ENCODE assay signal across 1 cellular context in the genomic region with DNA sequence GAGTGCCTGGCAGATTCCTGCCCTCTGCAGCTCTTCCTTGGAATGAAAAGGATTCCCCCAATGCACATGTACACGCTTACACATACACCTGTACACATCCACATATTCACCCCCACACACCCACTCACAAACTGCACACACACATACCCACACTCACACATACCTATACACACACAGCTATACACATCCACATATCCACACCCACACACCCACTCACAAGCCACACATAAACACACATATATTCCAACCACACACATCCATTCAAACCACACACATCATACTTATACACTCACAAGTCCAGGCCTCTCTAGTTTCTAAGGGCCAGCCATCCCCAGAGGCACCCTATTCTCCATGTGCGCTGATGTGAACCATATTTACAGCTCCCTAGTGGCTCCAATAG.
TF ChIP-seq lines count a peak whose summit lies in the region.

No MANE protein-coding gene starts in this region.

TF ChIP-seq in GM12878, 131 proteins besides CTCF, POLR2A, EP300 and RAD21 (continued from another document and continues in another):
- no peak for TF ChIP-seq BRCA1 (IDR thresholded peaks at IDR 0.05; ENCODE audit: low read depth, low read length)
- TF ChIP-seq, protein P1, sequence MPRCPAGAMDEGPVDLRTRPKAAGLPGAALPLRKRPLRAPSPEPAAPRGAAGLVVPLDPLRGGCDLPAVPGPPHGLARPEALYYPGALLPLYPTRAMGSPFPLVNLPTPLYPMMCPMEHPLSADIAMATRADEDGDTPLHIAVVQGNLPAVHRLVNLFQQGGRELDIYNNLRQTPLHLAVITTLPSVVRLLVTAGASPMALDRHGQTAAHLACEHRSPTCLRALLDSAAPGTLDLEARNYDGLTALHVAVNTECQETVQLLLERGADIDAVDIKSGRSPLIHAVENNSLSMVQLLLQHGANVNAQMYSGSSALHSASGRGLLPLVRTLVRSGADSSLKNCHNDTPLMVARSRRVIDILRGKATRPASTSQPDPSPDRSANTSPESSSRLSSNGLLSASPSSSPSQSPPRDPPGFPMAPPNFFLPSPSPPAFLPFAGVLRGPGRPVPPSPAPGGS (IDR thresholded peaks at IDR 0.05; ENCODE audit: borderline replicate concordance, insufficient read depth, low read depth, low read length, poor library complexity, severe bottlenecking), result peak; percentile 61
- TF ChIP-seq SREBF1 (IDR thresholded peaks at IDR 0.05; ENCODE audit: low read length), result no peak
- TF ChIP-seq ESRRA (IDR thresholded peaks at IDR 0.05; ENCODE audit: low read length), result no peak
- TF ChIP-seq EGR1 (IDR thresholded peaks at IDR 0.05; ENCODE audit: borderline replicate concordance in 1 of 2, low read depth in 2 of 2, low read length in 2 of 2), result no peak
- TF ChIP-seq ZNF24 (IDR thresholded peaks at IDR 0.05), result no peak
- TF ChIP-seq SPI1 (IDR thresholded peaks at IDR 0.05; ENCODE audit: borderline replicate concordance, insufficient read depth, low read depth, low read length), result no peak
- TF ChIP-seq RELA (IDR thresholded peaks at IDR 0.05; ENCODE audit: borderline replicate concordance, partially characterized antibody), result no peak
- TF ChIP-seq TCF3 (IDR thresholded peaks at IDR 0.05; ENCODE audit: borderline replicate concordance, insufficient read depth, low read depth, low read length), result no peak
- TF ChIP-seq, protein P2, sequence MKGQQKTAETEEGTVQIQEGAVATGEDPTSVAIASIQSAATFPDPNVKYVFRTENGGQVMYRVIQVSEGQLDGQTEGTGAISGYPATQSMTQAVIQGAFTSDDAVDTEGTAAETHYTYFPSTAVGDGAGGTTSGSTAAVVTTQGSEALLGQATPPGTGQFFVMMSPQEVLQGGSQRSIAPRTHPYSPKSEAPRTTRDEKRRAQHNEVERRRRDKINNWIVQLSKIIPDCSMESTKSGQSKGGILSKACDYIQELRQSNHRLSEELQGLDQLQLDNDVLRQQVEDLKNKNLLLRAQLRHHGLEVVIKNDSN (IDR thresholded peaks at IDR 0.05; ENCODE audit: borderline replicate concordance, extremely low read length, insufficient read depth, low read depth, low read length), result no peak
- TF ChIP-seq, protein P3, sequence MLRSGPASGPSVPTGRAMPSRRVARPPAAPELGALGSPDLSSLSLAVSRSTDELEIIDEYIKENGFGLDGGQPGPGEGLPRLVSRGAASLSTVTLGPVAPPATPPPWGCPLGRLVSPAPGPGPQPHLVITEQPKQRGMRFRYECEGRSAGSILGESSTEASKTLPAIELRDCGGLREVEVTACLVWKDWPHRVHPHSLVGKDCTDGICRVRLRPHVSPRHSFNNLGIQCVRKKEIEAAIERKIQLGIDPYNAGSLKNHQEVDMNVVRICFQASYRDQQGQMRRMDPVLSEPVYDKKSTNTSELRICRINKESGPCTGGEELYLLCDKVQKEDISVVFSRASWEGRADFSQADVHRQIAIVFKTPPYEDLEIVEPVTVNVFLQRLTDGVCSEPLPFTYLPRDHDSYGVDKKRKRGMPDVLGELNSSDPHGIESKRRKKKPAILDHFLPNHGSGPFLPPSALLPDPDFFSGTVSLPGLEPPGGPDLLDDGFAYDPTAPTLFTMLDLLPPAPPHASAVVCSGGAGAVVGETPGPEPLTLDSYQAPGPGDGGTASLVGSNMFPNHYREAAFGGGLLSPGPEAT (IDR thresholded peaks at IDR 0.05; ENCODE audit: low read depth), result no peak
- no peak for TF ChIP-seq KAT2A (conservative IDR thresholded peaks at IDR 0.05; ENCODE audit: control insufficient read depth, low read depth, low read length)
- TF ChIP-seq POLR2AphosphoS5 (IDR thresholded peaks at IDR 0.05; ENCODE audit: low read length), result no peak
- TF ChIP-seq, protein P4, sequence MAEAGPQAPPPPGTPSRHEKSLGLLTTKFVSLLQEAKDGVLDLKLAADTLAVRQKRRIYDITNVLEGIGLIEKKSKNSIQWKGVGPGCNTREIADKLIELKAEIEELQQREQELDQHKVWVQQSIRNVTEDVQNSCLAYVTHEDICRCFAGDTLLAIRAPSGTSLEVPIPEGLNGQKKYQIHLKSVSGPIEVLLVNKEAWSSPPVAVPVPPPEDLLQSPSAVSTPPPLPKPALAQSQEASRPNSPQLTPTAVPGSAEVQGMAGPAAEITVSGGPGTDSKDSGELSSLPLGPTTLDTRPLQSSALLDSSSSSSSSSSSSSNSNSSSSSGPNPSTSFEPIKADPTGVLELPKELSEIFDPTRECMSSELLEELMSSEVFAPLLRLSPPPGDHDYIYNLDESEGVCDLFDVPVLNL (IDR thresholded peaks at IDR 0.05; ENCODE audit: low read depth, low read length), result no peak
- TF ChIP-seq SMARCA5 (IDR thresholded peaks at IDR 0.05), result 0 out of 2 replicates have a peak, but pooled peaks have one; percentile 26
- TF ChIP-seq, protein P5, sequence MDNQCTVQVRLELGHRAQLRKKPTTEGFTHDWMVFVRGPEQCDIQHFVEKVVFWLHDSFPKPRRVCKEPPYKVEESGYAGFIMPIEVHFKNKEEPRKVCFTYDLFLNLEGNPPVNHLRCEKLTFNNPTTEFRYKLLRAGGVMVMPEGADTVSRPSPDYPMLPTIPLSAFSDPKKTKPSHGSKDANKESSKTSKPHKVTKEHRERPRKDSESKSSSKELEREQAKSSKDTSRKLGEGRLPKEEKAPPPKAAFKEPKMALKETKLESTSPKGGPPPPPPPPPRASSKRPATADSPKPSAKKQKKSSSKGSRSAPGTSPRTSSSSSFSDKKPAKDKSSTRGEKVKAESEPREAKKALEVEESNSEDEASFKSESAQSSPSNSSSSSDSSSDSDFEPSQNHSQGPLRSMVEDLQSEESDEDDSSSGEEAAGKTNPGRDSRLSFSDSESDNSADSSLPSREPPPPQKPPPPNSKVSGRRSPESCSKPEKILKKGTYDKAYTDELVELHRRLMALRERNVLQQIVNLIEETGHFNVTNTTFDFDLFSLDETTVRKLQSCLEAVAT (IDR thresholded peaks at IDR 0.05), result peak; percentile 52; the same call in 1 of the 2 replicates
- no peak for TF ChIP-seq ETV6 (conservative IDR thresholded peaks at IDR 0.05 in 1 of 2, IDR thresholded peaks at IDR 0.05 in 1 of 2; ENCODE audit: borderline replicate concordance in 1 of 2, low read depth in 1 of 2)
- TF ChIP-seq RUNX3 (IDR thresholded peaks at IDR 0.05; ENCODE audit: low read length), result peak; percentile 65; the same call in 1 of the 2 replicates
- TF ChIP-seq, protein P6, sequence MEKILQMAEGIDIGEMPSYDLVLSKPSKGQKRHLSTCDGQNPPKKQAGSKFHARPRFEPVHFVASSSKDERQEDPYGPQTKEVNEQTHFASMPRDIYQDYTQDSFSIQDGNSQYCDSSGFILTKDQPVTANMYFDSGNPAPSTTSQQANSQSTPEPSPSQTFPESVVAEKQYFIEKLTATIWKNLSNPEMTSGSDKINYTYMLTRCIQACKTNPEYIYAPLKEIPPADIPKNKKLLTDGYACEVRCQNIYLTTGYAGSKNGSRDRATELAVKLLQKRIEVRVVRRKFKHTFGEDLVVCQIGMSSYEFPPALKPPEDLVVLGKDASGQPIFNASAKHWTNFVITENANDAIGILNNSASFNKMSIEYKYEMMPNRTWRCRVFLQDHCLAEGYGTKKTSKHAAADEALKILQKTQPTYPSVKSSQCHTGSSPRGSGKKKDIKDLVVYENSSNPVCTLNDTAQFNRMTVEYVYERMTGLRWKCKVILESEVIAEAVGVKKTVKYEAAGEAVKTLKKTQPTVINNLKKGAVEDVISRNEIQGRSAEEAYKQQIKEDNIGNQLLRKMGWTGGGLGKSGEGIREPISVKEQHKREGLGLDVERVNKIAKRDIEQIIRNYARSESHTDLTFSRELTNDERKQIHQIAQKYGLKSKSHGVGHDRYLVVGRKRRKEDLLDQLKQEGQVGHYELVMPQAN (conservative IDR thresholded peaks at IDR 0.05), result no peak
- no peak for TF ChIP-seq STAT3 (IDR thresholded peaks at IDR 0.05; ENCODE audit: low read depth, low read length)
- TF ChIP-seq, protein P7, sequence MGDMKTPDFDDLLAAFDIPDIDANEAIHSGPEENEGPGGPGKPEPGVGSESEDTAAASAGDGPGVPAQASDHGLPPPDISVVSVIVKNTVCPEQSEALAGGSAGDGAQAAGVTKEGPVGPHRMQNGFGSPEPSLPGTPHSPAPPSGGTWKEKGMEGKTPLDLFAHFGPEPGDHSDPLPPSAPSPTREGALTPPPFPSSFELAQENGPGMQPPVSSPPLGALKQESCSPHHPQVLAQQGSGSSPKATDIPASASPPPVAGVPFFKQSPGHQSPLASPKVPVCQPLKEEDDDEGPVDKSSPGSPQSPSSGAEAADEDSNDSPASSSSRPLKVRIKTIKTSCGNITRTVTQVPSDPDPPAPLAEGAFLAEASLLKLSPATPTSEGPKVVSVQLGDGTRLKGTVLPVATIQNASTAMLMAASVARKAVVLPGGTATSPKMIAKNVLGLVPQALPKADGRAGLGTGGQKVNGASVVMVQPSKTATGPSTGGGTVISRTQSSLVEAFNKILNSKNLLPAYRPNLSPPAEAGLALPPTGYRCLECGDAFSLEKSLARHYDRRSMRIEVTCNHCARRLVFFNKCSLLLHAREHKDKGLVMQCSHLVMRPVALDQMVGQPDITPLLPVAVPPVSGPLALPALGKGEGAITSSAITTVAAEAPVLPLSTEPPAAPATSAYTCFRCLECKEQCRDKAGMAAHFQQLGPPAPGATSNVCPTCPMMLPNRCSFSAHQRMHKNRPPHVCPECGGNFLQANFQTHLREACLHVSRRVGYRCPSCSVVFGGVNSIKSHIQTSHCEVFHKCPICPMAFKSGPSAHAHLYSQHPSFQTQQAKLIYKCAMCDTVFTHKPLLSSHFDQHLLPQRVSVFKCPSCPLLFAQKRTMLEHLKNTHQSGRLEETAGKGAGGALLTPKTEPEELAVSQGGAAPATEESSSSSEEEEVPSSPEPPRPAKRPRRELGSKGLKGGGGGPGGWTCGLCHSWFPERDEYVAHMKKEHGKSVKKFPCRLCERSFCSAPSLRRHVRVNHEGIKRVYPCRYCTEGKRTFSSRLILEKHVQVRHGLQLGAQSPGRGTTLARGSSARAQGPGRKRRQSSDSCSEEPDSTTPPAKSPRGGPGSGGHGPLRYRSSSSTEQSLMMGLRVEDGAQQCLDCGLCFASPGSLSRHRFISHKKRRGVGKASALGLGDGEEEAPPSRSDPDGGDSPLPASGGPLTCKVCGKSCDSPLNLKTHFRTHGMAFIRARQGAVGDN (IDR thresholded peaks at IDR 0.05), result no peak
- no peak for TF ChIP-seq PAX5 (IDR thresholded peaks at IDR 0.05; ENCODE audit: borderline replicate concordance, low read depth, low read length)
- TF ChIP-seq RBBP5 (conservative IDR thresholded peaks at IDR 0.05), result no peak
- TF ChIP-seq RCOR1 (conservative IDR thresholded peaks at IDR 0.05; ENCODE audit: low read depth, low read length), result no peak
- TF ChIP-seq ATF7 (IDR thresholded peaks at IDR 0.05; ENCODE audit: low read depth), result peak; percentile 44
- TF ChIP-seq PAX8 (IDR thresholded peaks at IDR 0.05), result no peak
- TF ChIP-seq SP1 (IDR thresholded peaks at IDR 0.05; ENCODE audit: low read depth, low read length), result no peak
- peak; percentile 59 to 71; a peak in 2 of 4 replicates for TF ChIP-seq IKZF2 (IDR thresholded peaks at IDR 0.05)
- TF ChIP-seq EZH2 (IDR thresholded peaks at IDR 0.05; ENCODE audit: borderline replicate concordance, control insufficient read depth, low read depth, low read length), result no peak
- no peak for TF ChIP-seq CBX3 (IDR thresholded peaks at IDR 0.05; ENCODE audit: borderline replicate concordance, low read depth)
- TF ChIP-seq TBL1XR1 (IDR thresholded peaks at IDR 0.05; ENCODE audit: low read depth, low read length), result no peak
- TF ChIP-seq GABPA (IDR thresholded peaks at IDR 0.05; ENCODE audit: low read depth), result no peak
- TF ChIP-seq, protein P8, sequence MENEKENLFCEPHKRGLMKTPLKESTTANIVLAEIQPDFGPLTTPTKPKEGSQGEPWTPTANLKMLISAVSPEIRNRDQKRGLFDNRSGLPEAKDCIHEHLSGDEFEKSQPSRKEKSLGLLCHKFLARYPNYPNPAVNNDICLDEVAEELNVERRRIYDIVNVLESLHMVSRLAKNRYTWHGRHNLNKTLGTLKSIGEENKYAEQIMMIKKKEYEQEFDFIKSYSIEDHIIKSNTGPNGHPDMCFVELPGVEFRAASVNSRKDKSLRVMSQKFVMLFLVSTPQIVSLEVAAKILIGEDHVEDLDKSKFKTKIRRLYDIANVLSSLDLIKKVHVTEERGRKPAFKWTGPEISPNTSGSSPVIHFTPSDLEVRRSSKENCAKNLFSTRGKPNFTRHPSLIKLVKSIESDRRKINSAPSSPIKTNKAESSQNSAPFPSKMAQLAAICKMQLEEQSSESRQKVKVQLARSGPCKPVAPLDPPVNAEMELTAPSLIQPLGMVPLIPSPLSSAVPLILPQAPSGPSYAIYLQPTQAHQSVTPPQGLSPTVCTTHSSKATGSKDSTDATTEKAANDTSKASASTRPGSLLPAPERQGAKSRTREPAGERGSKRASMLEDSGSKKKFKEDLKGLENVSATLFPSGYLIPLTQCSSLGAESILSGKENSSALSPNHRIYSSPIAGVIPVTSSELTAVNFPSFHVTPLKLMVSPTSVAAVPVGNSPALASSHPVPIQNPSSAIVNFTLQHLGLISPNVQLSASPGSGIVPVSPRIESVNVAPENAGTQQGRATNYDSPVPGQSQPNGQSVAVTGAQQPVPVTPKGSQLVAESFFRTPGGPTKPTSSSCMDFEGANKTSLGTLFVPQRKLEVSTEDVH (IDR thresholded peaks at IDR 0.05; ENCODE audit: low read depth, partially characterized antibody), result no peak
- TF ChIP-seq STAT1 (conservative IDR thresholded peaks at IDR 0.05), result no peak
- peak; percentile 97 for TF ChIP-seq HDGF (IDR thresholded peaks at IDR 0.05)
- TF ChIP-seq, protein P9, sequence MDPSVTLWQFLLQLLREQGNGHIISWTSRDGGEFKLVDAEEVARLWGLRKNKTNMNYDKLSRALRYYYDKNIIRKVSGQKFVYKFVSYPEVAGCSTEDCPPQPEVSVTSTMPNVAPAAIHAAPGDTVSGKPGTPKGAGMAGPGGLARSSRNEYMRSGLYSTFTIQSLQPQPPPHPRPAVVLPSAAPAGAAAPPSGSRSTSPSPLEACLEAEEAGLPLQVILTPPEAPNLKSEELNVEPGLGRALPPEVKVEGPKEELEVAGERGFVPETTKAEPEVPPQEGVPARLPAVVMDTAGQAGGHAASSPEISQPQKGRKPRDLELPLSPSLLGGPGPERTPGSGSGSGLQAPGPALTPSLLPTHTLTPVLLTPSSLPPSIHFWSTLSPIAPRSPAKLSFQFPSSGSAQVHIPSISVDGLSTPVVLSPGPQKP (IDR thresholded peaks at IDR 0.05; ENCODE audit: low read depth, low read length), result no peak
- TF ChIP-seq IKZF1 (conservative IDR thresholded peaks at IDR 0.05), result no peak; the same call in 1 of the 2 replicates
- TF ChIP-seq, protein P10, sequence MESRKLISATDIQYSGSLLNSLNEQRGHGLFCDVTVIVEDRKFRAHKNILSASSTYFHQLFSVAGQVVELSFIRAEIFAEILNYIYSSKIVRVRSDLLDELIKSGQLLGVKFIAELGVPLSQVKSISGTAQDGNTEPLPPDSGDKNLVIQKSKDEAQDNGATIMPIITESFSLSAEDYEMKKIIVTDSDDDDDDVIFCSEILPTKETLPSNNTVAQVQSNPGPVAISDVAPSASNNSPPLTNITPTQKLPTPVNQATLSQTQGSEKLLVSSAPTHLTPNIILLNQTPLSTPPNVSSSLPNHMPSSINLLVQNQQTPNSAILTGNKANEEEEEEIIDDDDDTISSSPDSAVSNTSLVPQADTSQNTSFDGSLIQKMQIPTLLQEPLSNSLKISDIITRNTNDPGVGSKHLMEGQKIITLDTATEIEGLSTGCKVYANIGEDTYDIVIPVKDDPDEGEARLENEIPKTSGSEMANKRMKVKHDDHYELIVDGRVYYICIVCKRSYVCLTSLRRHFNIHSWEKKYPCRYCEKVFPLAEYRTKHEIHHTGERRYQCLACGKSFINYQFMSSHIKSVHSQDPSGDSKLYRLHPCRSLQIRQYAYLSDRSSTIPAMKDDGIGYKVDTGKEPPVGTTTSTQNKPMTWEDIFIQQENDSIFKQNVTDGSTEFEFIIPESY (IDR thresholded peaks at IDR 0.05), result no peak
- TF ChIP-seq NBN (IDR thresholded peaks at IDR 0.05), result peak; percentile 83
